Comparison of ENCODE assay signal across 1 cellular context in the genomic region with DNA sequence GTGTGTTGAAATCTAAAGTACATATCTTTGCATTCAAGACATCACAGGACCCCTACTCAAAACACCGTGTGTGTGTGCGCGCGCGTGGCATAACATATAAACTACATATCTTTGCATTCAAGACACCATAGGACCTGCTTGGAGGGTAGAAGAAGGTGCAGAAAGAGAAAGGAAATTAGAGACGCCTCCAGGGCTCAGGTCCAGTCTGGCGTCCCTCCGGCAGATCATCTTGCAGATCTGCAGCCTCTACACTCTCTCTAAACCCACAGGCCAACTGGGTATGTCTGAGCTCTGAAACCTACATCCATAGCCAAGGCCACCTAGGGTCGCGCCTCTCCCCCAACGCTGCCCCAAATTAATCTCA.
TF ChIP-seq lines count a peak whose summit lies in the region.

No MANE protein-coding gene starts in this region.

TF ChIP-seq in SK-N-SH, 30 proteins besides CTCF, POLR2A, EP300 and RAD21 (continued from another document):
- TF ChIP-seq FOXJ3 (CRISPR knock-in tag; IDR thresholded peaks at IDR 0.05): no peak
- no peak for TF ChIP-seq GABPA (IDR thresholded peaks at IDR 0.05; ENCODE audit: low read depth)
- TF ChIP-seq, protein P1, sequence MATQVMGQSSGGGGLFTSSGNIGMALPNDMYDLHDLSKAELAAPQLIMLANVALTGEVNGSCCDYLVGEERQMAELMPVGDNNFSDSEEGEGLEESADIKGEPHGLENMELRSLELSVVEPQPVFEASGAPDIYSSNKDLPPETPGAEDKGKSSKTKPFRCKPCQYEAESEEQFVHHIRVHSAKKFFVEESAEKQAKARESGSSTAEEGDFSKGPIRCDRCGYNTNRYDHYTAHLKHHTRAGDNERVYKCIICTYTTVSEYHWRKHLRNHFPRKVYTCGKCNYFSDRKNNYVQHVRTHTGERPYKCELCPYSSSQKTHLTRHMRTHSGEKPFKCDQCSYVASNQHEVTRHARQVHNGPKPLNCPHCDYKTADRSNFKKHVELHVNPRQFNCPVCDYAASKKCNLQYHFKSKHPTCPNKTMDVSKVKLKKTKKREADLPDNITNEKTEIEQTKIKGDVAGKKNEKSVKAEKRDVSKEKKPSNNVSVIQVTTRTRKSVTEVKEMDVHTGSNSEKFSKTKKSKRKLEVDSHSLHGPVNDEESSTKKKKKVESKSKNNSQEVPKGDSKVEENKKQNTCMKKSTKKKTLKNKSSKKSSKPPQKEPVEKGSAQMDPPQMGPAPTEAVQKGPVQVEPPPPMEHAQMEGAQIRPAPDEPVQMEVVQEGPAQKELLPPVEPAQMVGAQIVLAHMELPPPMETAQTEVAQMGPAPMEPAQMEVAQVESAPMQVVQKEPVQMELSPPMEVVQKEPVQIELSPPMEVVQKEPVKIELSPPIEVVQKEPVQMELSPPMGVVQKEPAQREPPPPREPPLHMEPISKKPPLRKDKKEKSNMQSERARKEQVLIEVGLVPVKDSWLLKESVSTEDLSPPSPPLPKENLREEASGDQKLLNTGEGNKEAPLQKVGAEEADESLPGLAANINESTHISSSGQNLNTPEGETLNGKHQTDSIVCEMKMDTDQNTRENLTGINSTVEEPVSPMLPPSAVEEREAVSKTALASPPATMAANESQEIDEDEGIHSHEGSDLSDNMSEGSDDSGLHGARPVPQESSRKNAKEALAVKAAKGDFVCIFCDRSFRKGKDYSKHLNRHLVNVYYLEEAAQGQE (IDR thresholded peaks at IDR 0.05; ENCODE audit: low read depth, low read length): no peak
- TF ChIP-seq FOXM1 (IDR thresholded peaks at IDR 0.05; ENCODE audit: low read depth): no peak
- TF ChIP-seq NRF1 (IDR thresholded peaks at IDR 0.05; ENCODE audit: low read depth, low read length): no peak
- TF ChIP-seq, protein P2, sequence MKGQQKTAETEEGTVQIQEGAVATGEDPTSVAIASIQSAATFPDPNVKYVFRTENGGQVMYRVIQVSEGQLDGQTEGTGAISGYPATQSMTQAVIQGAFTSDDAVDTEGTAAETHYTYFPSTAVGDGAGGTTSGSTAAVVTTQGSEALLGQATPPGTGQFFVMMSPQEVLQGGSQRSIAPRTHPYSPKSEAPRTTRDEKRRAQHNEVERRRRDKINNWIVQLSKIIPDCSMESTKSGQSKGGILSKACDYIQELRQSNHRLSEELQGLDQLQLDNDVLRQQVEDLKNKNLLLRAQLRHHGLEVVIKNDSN (IDR thresholded peaks at IDR 0.05; ENCODE audit: borderline replicate concordance, low read depth): no peak
- no peak for TF ChIP-seq EZH2phosphoT487 (IDR thresholded peaks at IDR 0.05; ENCODE audit: borderline replicate concordance, low read depth)
- TF ChIP-seq FOSL2 (IDR thresholded peaks at IDR 0.05; ENCODE audit: borderline replicate concordance, low read depth): no peak
- TF ChIP-seq, protein P3, sequence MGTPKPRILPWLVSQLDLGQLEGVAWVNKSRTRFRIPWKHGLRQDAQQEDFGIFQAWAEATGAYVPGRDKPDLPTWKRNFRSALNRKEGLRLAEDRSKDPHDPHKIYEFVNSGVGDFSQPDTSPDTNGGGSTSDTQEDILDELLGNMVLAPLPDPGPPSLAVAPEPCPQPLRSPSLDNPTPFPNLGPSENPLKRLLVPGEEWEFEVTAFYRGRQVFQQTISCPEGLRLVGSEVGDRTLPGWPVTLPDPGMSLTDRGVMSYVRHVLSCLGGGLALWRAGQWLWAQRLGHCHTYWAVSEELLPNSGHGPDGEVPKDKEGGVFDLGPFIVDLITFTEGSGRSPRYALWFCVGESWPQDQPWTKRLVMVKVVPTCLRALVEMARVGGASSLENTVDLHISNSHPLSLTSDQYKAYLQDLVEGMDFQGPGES (IDR thresholded peaks at IDR 0.05; ENCODE audit: low read depth, low read length): no peak
- TF ChIP-seq YY1 (IDR thresholded peaks at IDR 0.05; ENCODE audit: low read depth): no peak
- no peak for TF ChIP-seq POLR2AphosphoS5 (IDR thresholded peaks at IDR 0.05; ENCODE audit: low read depth, low read length)
- TF ChIP-seq JUND (IDR thresholded peaks at IDR 0.05): no peak
- no peak for TF ChIP-seq SIN3A (IDR thresholded peaks at IDR 0.05; ENCODE audit: borderline replicate concordance, low read depth, low read length)
